ENCODE assay signal across 8 cellular contexts in genomic region chr13:77729502-77730221, GRCh38. TPM values are rescaled to one million over a fixed set of nuclear protein-coding genes. Genes with fewer than 3 reads are reported as not detected.
DNase-seq lines count a peak whose midpoint lies in the region; ATAC-seq and TF ChIP-seq lines count a peak whose summit lies in the region.

No MANE protein-coding gene starts in this region.

- H3K4me3 Mint-ChIP-seq in brain = peak overlapping the region in 1 of 5 experiments; percentile 45

- peaks cover 61% of the 10 kb centered on the region for H3K4me1 Mint-ChIP-seq in brain

- no peaks in the 10 kb centered on the region for H3F3A ChIP-seq in PC-3 (ENCODE audit: low read length, unreplicated experiment)

- H3K9ac ChIP-seq in PC-3 (ENCODE audit: low read length) = no peak overlapping the region

- H3K4me2 ChIP-seq in PC-3 (ENCODE audit: low read length) (no peak overlapping the region), OCI-LY7 (ENCODE audit: low read length) (no peak overlapping the region)

- no peak overlapping the region for H3K27ac ChIP-seq in PC-3 (ENCODE audit: low read length)
- H3K27ac ChIP-seq in OCI-LY7 (ENCODE audit: low read depth, low read length, poor library complexity, severe bottlenecking) = no peak overlapping the region

- CTCF ChIA-PET in PC-3 (lab: Charles Lee) = no interaction called here
- CTCF ChIA-PET in OCI-LY7 (lab: Charles Lee; ENCODE audit: unreplicated experiment) = no interaction called here

- BruUV-seq in PC-3 (replicated peaks; lab: Mats Ljungman, UMichigan) = no TSS peak
- no TSS peak for BruUV-seq in OCI-LY7 (replicated peaks; lab: Mats Ljungman, UMichigan)

- H3K27me3 Mint-ChIP-seq in brain = no peaks in the 10 kb centered on the region

- POLR2A ChIA-PET in PC-3 (lab: Charles Lee; ENCODE audit: unreplicated experiment) = no interaction called here
- POLR2A ChIA-PET in OCI-LY7 (lab: Charles Lee) = interaction anchor here (1.3 kb wide), 1 partner anchor 30 kb away, joined by 3 read pairs; no protein-coding TSS in a partner anchor

- H3K27me3 ChIP-seq in PC-3 (ENCODE audit: low read length) = no peaks in the 10 kb centered on the region

- H3K9me3 ChIP-seq in PC-3 (ENCODE audit: low read length) = no peaks in the 10 kb centered on the region
- H3K9me3 ChIP-seq in OCI-LY7 (ENCODE audit: low read length) = no peaks in the 10 kb centered on the region

- H3K9me2 ChIP-seq in PC-3 (replicated peaks; ENCODE audit: low read length) = no peaks in the 10 kb centered on the region
- H3K9me2 ChIP-seq in OCI-LY7 (ENCODE audit: insufficient read depth, low read length) = no peaks in the 10 kb centered on the region

- intact Hi-C loops in PC-3 (cut with micrococcal nuclease) (no loop called here), OCI-LY7 (cut with micrococcal nuclease; ENCODE audit: unreplicated experiment) (no loop called here)

- H3K4me1 ChIP-seq in PC-3 (ENCODE audit: insufficient read depth, low read length) (no peaks in the 10 kb centered on the region), OCI-LY7 (ENCODE audit: insufficient read depth, low read length, poor library complexity, severe bottlenecking) (no peaks in the 10 kb centered on the region)

- no peaks in the 10 kb centered on the region for H4K20me1 ChIP-seq in PC-3 (ENCODE audit: low read length)
- no peaks in the 10 kb centered on the region for H4K20me1 ChIP-seq in OCI-LY7 (ENCODE audit: insufficient read depth, low read length)

- ATAC-seq in GM19467 (IDR thresholded peaks at IDR 0.05; ENCODE audit: unreplicated experiment) (peak; percentile 96), HG03378 (IDR thresholded peaks at IDR 0.05; ENCODE audit: unreplicated experiment) (peak; percentile 98), PC-3 (no peak)

- H3K4me3 ChIP-seq in GM12864 (ENCODE audit: low read depth, low read length) (peak overlapping the region; percentile 33), PC-3 (ENCODE audit: low read length) (no peak overlapping the region), OCI-LY7 (ENCODE audit: low read depth, low read length, poor library complexity, severe bottlenecking) (no peak overlapping the region)

- H2AFZ ChIP-seq in PC-3 (ENCODE audit: low read length) (no peak overlapping the region), OCI-LY7 (ENCODE audit: low read length) (no peak overlapping the region)

- H3K79me2 ChIP-seq in PC-3 (ENCODE audit: low read length) (no peaks in the 10 kb centered on the region), OCI-LY7 (ENCODE audit: insufficient read depth, low read depth, low read length) (no peaks in the 10 kb centered on the region)

- no peaks in the 10 kb centered on the region for H3K36me3 ChIP-seq in PC-3 (ENCODE audit: low read depth, low read length)
- H3K36me3 ChIP-seq in OCI-LY7 (ENCODE audit: insufficient read depth, low read length) = peaks cover 6% of the 10 kb centered on the region; the same call in 1 of the 2 replicates

- H3K27ac Mint-ChIP-seq in brain = peak overlapping the region in 4 of 5 experiments; percentile 5 to 82 (median 64)

- DNase-seq in GM12864 (ENCODE audit: low read depth) (peak; percentile 60), HT-29 (ENCODE audit: low spot score) (no peak), PC-3 (no peak), OCI-LY7 (ENCODE audit: low spot score) (no peak)
- no peak for DNase-seq in NK-92 treated with Interleukin-12 subunit alpha and Interleukin-12 subunit beta, amount 100 ng/mL, for 24 hours (lab: John Stamatoyannopoulos, UW)

- peaks cover 72% of the 10 kb centered on the region for H3K36me3 Mint-ChIP-seq in brain

- TF ChIP-seq CTCF in GM12864 (IDR thresholded peaks at IDR 0.05; ENCODE audit: low read depth, low read length, missing control alignments) (no peak), brain (conservative IDR thresholded peaks at IDR 0.05) (no peak), PC-3 (conservative IDR thresholded peaks at IDR 0.05; ENCODE audit: low read depth, low read length) (no peak), OCI-LY7 (conservative IDR thresholded peaks at IDR 0.05; ENCODE audit: low read length) (no peak)

- H3K9me3 Mint-ChIP-seq in brain = no peaks in the 10 kb centered on the region

RNA-seq across cellular contexts. Expression of gene SLAIN1, which starts 32.2 kb away (rescaled TPM):
- 91.4 TPM for polyA plus RNA-seq in brain (ENCODE audit: insufficient read depth, low read depth, low replicate concordance)
- not detected in 2 replicates for total RNA-seq in HT-29 (2014; rRNA removed; shearing (Covaris generic))
- total RNA-seq in PC-3 (2014; rRNA removed) = 5.0 and 12.7 TPM in 2 replicates
- 28.5 and 31.7 TPM in 2 replicates for total RNA-seq in OCI-LY7 (2014; rRNA removed; shearing (Covaris generic))
- 16.4 and 19.5 TPM in 2 replicates for total RNA-seq in OCI-LY7 (2022)
